In genomic region chr10:58086144-58086762, GRCh38 we compare ENCODE assay signal across 18 cellular contexts.
DNase-seq lines count a peak whose midpoint lies in the region; ATAC-seq, FAIRE-seq and TF ChIP-seq lines count a peak whose summit lies in the region.
"Had no signal": no experiment of that assay in that cellular context is flagged by ENCODE, and none has a peak within 500 bp of the region (broad histone marks: within the 10 kb centered on the region; RNA-seq: fewer than 3 reads in every experiment).

No MANE protein-coding gene starts in this region.

- CTCF ChIA-PET in mammary epithelial cell (lab: Charles Lee; ENCODE audit: low non-redundant PET): interaction anchor here (0.6 kb wide), 1 partner anchor 69 kb away, joined by 6 read pairs; no protein-coding TSS in a partner anchor
- CTCF ChIA-PET in MCF 10A (lab: Yijun Ruan, JAX): no interaction called here

- TF ChIP-seq CTCF in mammary epithelial cell (conservative IDR thresholded peaks at IDR 0.05 in 1 of 2, IDR thresholded peaks at IDR 0.05 in 1 of 2; ENCODE audit: extremely low read depth in 1 of 2, insufficient read depth in 1 of 2, low read depth in 1 of 2, low read length in 2 of 2) (no peak), MCF 10A (IDR thresholded peaks at IDR 0.05; ENCODE audit: unreplicated experiment) (no peak)

- in situ Hi-C loops in mammary epithelial cell (cut with MboI; ENCODE audit: low sequenced_read_pairs in 2 of 2): no loop called here

- no peaks in the 10 kb centered on the region for H4K20me1 ChIP-seq in mammary epithelial cell (ENCODE audit: insufficient read depth, low read length)

- ATAC-seq in HG02759 (IDR thresholded peaks at IDR 0.05; ENCODE audit: unreplicated experiment) (peak; percentile 64), HG03432 (IDR thresholded peaks at IDR 0.05; ENCODE audit: unreplicated experiment) (peak; percentile 63), GM19395 (IDR thresholded peaks at IDR 0.05; ENCODE audit: unreplicated experiment) (no peak)
- ATAC-seq: A549 had no signal

- 100% methylated on average over 2 of the region's 2 CpGs for WGBS in mammary epithelial cell (ENCODE audit: low coverage, missing lambda C conversion rate)
- WGBS in small intestine, 3 donors: 32 to 56% (median 41%) methylated on average over 2 of the region's 2 CpGs

- dilution Hi-C loops in mammary epithelial cell (cut with HindIII; ENCODE audit: low sequenced_read_pairs): no loop called here

- FAIRE-seq in small intestine (lab: Jason Lieb, UNC): no peak
- FAIRE-seq: A549, GM19239 had no signal

- no peak overlapping the region for H3K27ac Mint-ChIP-seq in MCF 10A (ENCODE audit: low read depth, unreplicated experiment)
- H3K27ac Mint-ChIP-seq: CD4-positive, alpha-beta memory T cell had no signal

- BruUV-seq in mammary epithelial cell (replicated peaks; lab: Mats Ljungman, UMichigan) (no TSS peak), MCF 10A (replicated peaks; lab: Mats Ljungman, UMichigan) (no TSS peak)

- H3K27me3 ChIP-seq in mammary epithelial cell (ENCODE audit: insufficient read depth, low read length): no peaks in the 10 kb centered on the region
- no peaks in the 10 kb centered on the region for H3K27me3 ChIP-seq in small intestine (ENCODE audit: control insufficient read depth in 2 of 2, insufficient read depth in 2 of 2, low read length in 2 of 2)

- H3K4me3 ChIP-seq in mammary epithelial cell (replicated peaks in 1 of 3; ENCODE audit: insufficient read depth in 1 of 3, low read depth in 2 of 3, low read length in 3 of 3): no peak overlapping the region
- no peak overlapping the region for H3K4me3 ChIP-seq in small intestine (ENCODE audit: low read depth in 1 of 2, low read length in 2 of 2)
- H3K4me3 ChIP-seq: A549, GM23248 had no signal

- peaks cover 6% of the 10 kb centered on the region for H3K4me1 Mint-ChIP-seq in MCF 10A (ENCODE audit: insufficient read depth, unreplicated experiment)
- H3K4me1 Mint-ChIP-seq: CD4-positive, alpha-beta memory T cell had no signal

- no peaks in the 10 kb centered on the region for H3K36me3 ChIP-seq in mammary epithelial cell (ENCODE audit: insufficient read depth, low read length)
- no peaks in the 10 kb centered on the region for H3K36me3 ChIP-seq in small intestine (ENCODE audit: control insufficient read depth in 2 of 2, insufficient read depth in 2 of 2, low read length in 2 of 2)

- H3K9me3 Mint-ChIP-seq in MCF 10A (ENCODE audit: unreplicated experiment): no peaks in the 10 kb centered on the region

- no peaks in the 10 kb centered on the region for H3K27me3 Mint-ChIP-seq in MCF 10A (ENCODE audit: insufficient read depth, unreplicated experiment)

- H2AFZ ChIP-seq in mammary epithelial cell (ENCODE audit: low read depth, low read length): peak overlapping the region; percentile 24
- H2AFZ ChIP-seq: GM23248 had no signal

- H3K4me2 ChIP-seq in mammary epithelial cell (ENCODE audit: insufficient read depth, low read depth, low read length): no peak overlapping the region
- H3K4me2 ChIP-seq: A549 had no signal

- H3K9me3 ChIP-seq in mammary epithelial cell (replicated peaks; ENCODE audit: insufficient read depth, low read length) (no peaks in the 10 kb centered on the region), small intestine (ENCODE audit: control insufficient read depth, low read depth) (no peaks in the 10 kb centered on the region)
- H3K9me3 ChIP-seq: A549 had no signal

- no peak for DNase-seq in mammary epithelial cell
- DNase-seq in MCF 10A (ENCODE audit: unreplicated experiment): no peak
- DNase-seq in small intestine: peak; percentile 29
- no peak for DNase-seq in KG1 (lab: John Stamatoyannopoulos, UW)
- DNase-seq in NCI-H2171 treated with DMSO at 0.1 percent for 48 hours (lab: John Stamatoyannopoulos, UW): no peak
- DNase-seq: CD4-positive, alpha-beta memory T cell; DND-41; GDM1; GM23248; Karpas-422; NCI-H1417; NCI-H1930; NCI-H510A treated with DMSO at 0.1 percent for 48 hours had no signal

- H3K4me1 ChIP-seq in mammary epithelial cell (ENCODE audit: insufficient read depth, low read length) (peaks cover 17% of the 10 kb centered on the region), small intestine (ENCODE audit: control insufficient read depth in 2 of 2, insufficient read depth in 1 of 2, low read depth in 1 of 2, low read length in 1 of 2) (no peaks in the 10 kb centered on the region)
- H3K4me1 ChIP-seq: A549 had no signal

- H3K4me3 Mint-ChIP-seq in MCF 10A (ENCODE audit: unreplicated experiment): no peak overlapping the region
- H3K4me3 Mint-ChIP-seq: CD4-positive, alpha-beta memory T cell had no signal

- H3K79me2 ChIP-seq in mammary epithelial cell (ENCODE audit: insufficient read depth, low read length): no peaks in the 10 kb centered on the region

- POLR2A ChIA-PET in MCF 10A (lab: Yijun Ruan, JAX): no interaction called here

- H3K36me3 Mint-ChIP-seq in MCF 10A (ENCODE audit: insufficient read depth, unreplicated experiment): no peaks in the 10 kb centered on the region
- H3K36me3 Mint-ChIP-seq: CD4-positive, alpha-beta memory T cell had no signal

- H3K9ac ChIP-seq in mammary epithelial cell (ENCODE audit: insufficient read depth, low read length): no peak overlapping the region
- H3K9ac ChIP-seq: GM23248 had no signal

- intact Hi-C loops in mammary epithelial cell (cut with micrococcal nuclease): no loop called here
- intact Hi-C loops in MCF 10A (cut with micrococcal nuclease): no loop called here

- H3K27ac ChIP-seq in mammary epithelial cell (ENCODE audit: insufficient read depth, low read depth, low read length) (no peak overlapping the region), small intestine (ENCODE audit: low read depth in 1 of 2, low read length in 1 of 2) (no peak overlapping the region)
- H3K27ac ChIP-seq: A549, GM23248 had no signal
